1 cellular context compared by ENCODE assay signal in genomic region chr9:75238311-75238976, GRCh38.
TF ChIP-seq lines count a peak whose summit lies in the region.

No MANE protein-coding gene starts in this region.

TF ChIP-seq in GM23338, 12 proteins besides CTCF, POLR2A, EP300 and RAD21 (continued from another document):
- TF ChIP-seq, protein P1, sequence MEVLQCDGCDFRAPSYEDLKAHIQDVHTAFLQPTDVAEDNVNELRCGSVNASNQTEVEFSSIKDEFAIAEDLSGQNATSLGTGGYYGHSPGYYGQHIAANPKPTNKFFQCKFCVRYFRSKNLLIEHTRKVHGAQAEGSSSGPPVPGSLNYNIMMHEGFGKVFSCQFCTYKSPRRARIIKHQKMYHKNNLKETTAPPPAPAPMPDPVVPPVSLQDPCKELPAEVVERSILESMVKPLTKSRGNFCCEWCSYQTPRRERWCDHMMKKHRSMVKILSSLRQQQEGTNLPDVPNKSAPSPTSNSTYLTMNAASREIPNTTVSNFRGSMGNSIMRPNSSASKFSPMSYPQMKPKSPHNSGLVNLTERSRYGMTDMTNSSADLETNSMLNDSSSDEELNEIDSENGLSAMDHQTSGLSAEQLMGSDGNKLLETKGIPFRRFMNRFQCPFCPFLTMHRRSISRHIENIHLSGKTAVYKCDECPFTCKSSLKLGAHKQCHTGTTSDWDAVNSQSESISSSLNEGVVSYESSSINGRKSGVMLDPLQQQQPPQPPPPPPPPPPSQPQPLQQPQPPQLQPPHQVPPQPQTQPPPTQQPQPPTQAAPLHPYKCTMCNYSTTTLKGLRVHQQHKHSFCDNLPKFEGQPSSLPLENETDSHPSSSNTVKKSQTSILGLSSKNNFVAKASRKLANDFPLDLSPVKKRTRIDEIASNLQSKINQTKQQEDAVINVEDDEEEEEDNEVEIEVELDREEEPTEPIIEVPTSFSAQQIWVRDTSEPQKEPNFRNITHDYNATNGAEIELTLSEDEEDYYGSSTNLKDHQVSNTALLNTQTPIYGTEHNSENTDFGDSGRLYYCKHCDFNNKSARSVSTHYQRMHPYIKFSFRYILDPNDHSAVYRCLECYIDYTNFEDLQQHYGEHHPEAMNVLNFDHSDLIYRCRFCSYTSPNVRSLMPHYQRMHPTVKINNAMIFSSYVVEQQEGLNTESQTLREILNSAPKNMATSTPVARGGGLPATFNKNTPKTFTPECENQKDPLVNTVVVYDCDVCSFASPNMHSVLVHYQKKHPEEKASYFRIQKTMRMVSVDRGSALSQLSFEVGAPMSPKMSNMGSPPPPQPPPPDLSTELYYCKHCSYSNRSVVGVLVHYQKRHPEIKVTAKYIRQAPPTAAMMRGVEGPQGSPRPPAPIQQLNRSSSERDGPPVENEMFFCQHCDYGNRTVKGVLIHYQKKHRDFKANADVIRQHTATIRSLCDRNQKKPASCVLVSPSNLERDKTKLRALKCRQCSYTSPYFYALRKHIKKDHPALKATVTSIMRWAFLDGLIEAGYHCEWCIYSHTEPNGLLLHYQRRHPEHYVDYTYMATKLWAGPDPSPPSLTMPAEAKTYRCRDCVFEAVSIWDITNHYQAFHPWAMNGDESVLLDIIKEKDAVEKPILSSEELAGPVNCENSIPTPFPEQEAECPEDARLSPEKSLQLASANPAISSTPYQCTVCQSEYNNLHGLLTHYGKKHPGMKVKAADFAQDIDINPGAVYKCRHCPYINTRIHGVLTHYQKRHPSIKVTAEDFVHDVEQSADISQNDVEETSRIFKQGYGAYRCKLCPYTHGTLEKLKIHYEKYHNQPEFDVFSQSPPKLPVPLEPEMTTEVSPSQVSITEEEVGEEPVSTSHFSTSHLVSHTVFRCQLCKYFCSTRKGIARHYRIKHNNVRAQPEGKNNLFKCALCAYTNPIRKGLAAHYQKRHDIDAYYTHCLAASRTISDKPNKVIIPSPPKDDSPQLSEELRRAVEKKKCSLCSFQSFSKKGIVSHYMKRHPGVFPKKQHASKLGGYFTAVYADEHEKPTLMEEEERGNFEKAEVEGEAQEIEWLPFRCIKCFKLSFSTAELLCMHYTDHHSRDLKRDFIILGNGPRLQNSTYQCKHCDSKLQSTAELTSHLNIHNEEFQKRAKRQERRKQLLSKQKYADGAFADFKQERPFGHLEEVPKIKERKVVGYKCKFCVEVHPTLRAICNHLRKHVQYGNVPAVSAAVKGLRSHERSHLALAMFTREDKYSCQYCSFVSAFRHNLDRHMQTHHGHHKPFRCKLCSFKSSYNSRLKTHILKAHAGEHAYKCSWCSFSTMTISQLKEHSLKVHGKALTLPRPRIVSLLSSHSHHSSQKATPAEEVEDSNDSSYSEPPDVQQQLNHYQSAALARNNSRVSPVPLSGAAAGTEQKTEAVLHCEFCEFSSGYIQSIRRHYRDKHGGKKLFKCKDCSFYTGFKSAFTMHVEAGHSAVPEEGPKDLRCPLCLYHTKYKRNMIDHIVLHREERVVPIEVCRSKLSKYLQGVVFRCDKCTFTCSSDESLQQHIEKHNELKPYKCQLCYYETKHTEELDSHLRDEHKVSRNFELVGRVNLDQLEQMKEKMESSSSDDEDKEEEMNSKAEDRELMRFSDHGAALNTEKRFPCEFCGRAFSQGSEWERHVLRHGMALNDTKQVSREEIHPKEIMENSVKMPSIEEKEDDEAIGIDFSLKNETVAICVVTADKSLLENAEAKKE (CRISPR knock-in tag; IDR thresholded peaks at IDR 0.05), result no peak
